1 cellular context compared by ENCODE assay signal in the genomic region with DNA sequence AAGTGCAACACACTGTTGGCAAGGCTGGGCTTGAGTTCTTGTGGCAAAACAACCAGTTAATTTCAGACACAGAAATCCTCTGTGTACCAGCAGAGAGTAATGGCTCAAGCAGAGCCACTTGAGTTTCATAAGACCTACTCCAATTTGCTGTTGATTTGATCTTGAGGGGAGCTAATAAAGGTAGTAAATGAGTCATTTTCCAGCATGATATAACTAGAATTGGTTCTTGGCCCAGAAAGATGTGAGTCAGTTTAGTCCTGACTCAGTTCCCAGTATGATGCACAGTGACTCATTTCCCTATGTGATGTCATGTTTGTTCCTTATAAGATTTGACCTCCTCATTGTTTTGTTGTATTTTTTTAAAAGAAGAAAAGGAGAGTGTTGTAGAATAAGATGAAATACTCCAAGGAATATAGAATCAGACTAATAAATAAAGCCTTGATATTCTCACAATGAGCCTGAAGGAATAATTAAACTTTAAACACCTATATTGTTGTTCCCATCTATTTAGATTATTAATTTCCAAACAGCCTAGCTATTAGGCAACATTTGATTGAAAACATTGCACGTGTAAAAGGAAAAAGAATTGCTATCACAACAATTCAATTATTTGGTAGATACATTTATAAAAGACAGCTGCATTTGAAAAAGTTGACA.
TF ChIP-seq lines count a peak whose summit lies in the region.

No MANE protein-coding gene starts in this region.

TF ChIP-seq in HEK293, 187 proteins besides CTCF, POLR2A, EP300 and RAD21 (continued from another document and continues in another):
- TF ChIP-seq ZFP41 (tag by site-specific recombination; IDR thresholded peaks at IDR 0.05; ENCODE audit: borderline replicate concordance) (no peak), GFI1B (tag by site-specific recombination; IDR thresholded peaks at IDR 0.05) (peak; percentile 87), EGR2 (tag by site-specific recombination; IDR thresholded peaks at IDR 0.05; ENCODE audit: low read depth) (no peak), ZNF391 (tag by site-specific recombination; IDR thresholded peaks at IDR 0.05; ENCODE audit: borderline replicate concordance, low read depth) (peak; percentile 98), TCF7L2 (IDR thresholded peaks at IDR 0.05; ENCODE audit: borderline replicate concordance, low read depth, low read length) (no peak), ZNF639 (tag by site-specific recombination; IDR thresholded peaks at IDR 0.05) (peak; percentile 99), ZNF10 (tag by site-specific recombination; IDR thresholded peaks at IDR 0.05) (peak; percentile 46; the same call in 1 of the 2 replicates), GLI2 (tag by site-specific recombination; IDR thresholded peaks at IDR 0.05; ENCODE audit: borderline replicate concordance, low read depth) (peak; percentile 97), YY1 (tag by site-specific recombination; IDR thresholded peaks at IDR 0.05) (no peak), ZFP37 (tag by site-specific recombination; IDR thresholded peaks at IDR 0.05) (peak; percentile 85; the same call in 1 of the 2 replicates), ZNF843 (tag by site-specific recombination; IDR thresholded peaks at IDR 0.05) (peak; percentile 97), SCRT1 (tag by site-specific recombination; IDR thresholded peaks at IDR 0.05; ENCODE audit: borderline replicate concordance) (peak; percentile 74), GLIS1 (tag by site-specific recombination; IDR thresholded peaks at IDR 0.05) (peak; percentile 95), KLF10 (tag by site-specific recombination; IDR thresholded peaks at IDR 0.05) (peak; percentile 89), ZSCAN18 (tag by site-specific recombination; IDR thresholded peaks at IDR 0.05) (no peak), ZNF37A (tag by site-specific recombination; IDR thresholded peaks at IDR 0.05) (no peak), GLI4 (tag by site-specific recombination; IDR thresholded peaks at IDR 0.05) (no peak), ZNF23 (tag by site-specific recombination; IDR thresholded peaks at IDR 0.05; ENCODE audit: borderline replicate concordance) (no peak), ZBTB21 (tag by site-specific recombination; IDR thresholded peaks at IDR 0.05) (peak; percentile 97), SALL2 (tag by site-specific recombination; IDR thresholded peaks at IDR 0.05; ENCODE audit: borderline replicate concordance) (no peak), ZNF529 (tag by site-specific recombination; IDR thresholded peaks at IDR 0.05; ENCODE audit: insufficient replicate concordance) (no peak), MZF1 (tag by site-specific recombination; IDR thresholded peaks at IDR 0.05; ENCODE audit: borderline replicate concordance) (peak; percentile 91), ZNF660 (tag by site-specific recombination; IDR thresholded peaks at IDR 0.05) (peak; percentile 98), HOXA7 (CRISPR knock-in tag; IDR thresholded peaks at IDR 0.05; ENCODE audit: borderline replicate concordance) (no peak), ZNF239 (tag by site-specific recombination; IDR thresholded peaks at IDR 0.05) (peak; percentile 66; the same call in 1 of the 2 replicates), ZNF274 (IDR thresholded peaks at IDR 0.05; ENCODE audit: low read length) (no peak), ZNF274 (tag by site-specific recombination; IDR thresholded peaks at IDR 0.05; ENCODE audit: borderline replicate concordance) (no peak), PRDM6 (tag by site-specific recombination; IDR thresholded peaks at IDR 0.05) (peak; percentile 96), ZBTB17 (tag by site-specific recombination; IDR thresholded peaks at IDR 0.05) (peak; percentile 78), OVOL3 (tag by site-specific recombination; IDR thresholded peaks at IDR 0.05) (peak; percentile 66; the same call in 1 of the 2 replicates), ZFP3 (tag by site-specific recombination; IDR thresholded peaks at IDR 0.05; ENCODE audit: low read depth) (no peak), ZNF335 (tag by site-specific recombination; conservative IDR thresholded peaks at IDR 0.05) (peak; percentile 42; the same call in 1 of the 2 replicates), ZXDB (tag by site-specific recombination; IDR thresholded peaks at IDR 0.05) (peak; percentile 95), ZNF560 (tag by site-specific recombination; IDR thresholded peaks at IDR 0.05; ENCODE audit: borderline replicate concordance) (no peak), ZNF701 (tag by site-specific recombination; IDR thresholded peaks at IDR 0.05) (no peak), ZIC2 (tag by site-specific recombination; IDR thresholded peaks at IDR 0.05) (peak; percentile 73), ZNF837 (tag by site-specific recombination; IDR thresholded peaks at IDR 0.05) (no peak), ZNF596 (tag by site-specific recombination; IDR thresholded peaks at IDR 0.05) (no peak), FEZF1 (tag by site-specific recombination; IDR thresholded peaks at IDR 0.05) (peak; percentile 79), ZNF366 (tag by site-specific recombination; conservative IDR thresholded peaks at IDR 0.05) (peak; percentile 97), SP2 (tag by site-specific recombination; IDR thresholded peaks at IDR 0.05) (no peak; the same call in 1 of the 2 replicates), ZNF18 (tag by site-specific recombination; IDR thresholded peaks at IDR 0.05) (peak; percentile 34; the same call in 1 of the 2 replicates), ZNF354C (tag by site-specific recombination; IDR thresholded peaks at IDR 0.05; ENCODE audit: borderline replicate concordance, low read depth) (no peak), IKZF3 (tag by site-specific recombination; IDR thresholded peaks at IDR 0.05) (peak; percentile 87), ZNF785 (tag by site-specific recombination; IDR thresholded peaks at IDR 0.05) (no peak), ZNF114 (tag by site-specific recombination; IDR thresholded peaks at IDR 0.05) (no peak), ZBTB1 (tag by site-specific recombination; IDR thresholded peaks at IDR 0.05) (peak; percentile 18; the same call in 1 of the 2 replicates), GLIS2 (tag by site-specific recombination; IDR thresholded peaks at IDR 0.05) (peak; percentile 63)
- TF ChIP-seq, protein P1, sequence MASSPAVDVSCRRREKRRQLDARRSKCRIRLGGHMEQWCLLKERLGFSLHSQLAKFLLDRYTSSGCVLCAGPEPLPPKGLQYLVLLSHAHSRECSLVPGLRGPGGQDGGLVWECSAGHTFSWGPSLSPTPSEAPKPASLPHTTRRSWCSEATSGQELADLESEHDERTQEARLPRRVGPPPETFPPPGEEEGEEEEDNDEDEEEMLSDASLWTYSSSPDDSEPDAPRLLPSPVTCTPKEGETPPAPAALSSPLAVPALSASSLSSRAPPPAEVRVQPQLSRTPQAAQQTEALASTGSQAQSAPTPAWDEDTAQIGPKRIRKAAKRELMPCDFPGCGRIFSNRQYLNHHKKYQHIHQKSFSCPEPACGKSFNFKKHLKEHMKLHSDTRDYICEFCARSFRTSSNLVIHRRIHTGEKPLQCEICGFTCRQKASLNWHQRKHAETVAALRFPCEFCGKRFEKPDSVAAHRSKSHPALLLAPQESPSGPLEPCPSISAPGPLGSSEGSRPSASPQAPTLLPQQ (tag by site-specific recombination; IDR thresholded peaks at IDR 0.05), result peak; percentile 94
- TF ChIP-seq, protein P2, sequence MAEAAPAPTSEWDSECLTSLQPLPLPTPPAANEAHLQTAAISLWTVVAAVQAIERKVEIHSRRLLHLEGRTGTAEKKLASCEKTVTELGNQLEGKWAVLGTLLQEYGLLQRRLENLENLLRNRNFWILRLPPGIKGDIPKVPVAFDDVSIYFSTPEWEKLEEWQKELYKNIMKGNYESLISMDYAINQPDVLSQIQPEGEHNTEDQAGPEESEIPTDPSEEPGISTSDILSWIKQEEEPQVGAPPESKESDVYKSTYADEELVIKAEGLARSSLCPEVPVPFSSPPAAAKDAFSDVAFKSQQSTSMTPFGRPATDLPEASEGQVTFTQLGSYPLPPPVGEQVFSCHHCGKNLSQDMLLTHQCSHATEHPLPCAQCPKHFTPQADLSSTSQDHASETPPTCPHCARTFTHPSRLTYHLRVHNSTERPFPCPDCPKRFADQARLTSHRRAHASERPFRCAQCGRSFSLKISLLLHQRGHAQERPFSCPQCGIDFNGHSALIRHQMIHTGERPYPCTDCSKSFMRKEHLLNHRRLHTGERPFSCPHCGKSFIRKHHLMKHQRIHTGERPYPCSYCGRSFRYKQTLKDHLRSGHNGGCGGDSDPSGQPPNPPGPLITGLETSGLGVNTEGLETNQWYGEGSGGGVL (tag by site-specific recombination; IDR thresholded peaks at IDR 0.05), result peak; percentile 83
- TF ChIP-seq, protein P3, sequence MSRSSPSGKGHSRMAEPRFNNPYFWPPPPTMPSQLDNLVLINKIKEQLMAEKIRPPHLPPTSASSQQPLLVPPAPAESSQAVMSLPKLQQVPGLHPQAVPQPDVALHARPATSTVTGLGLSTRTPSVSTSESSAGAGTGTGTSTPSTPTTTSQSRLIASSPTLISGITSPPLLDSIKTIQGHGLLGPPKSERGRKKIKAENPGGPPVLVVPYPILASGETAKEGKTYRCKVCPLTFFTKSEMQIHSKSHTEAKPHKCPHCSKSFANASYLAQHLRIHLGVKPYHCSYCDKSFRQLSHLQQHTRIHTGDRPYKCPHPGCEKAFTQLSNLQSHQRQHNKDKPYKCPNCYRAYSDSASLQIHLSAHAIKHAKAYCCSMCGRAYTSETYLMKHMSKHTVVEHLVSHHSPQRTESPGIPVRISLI (tag by site-specific recombination; IDR thresholded peaks at IDR 0.05), result peak; percentile 95
- TF ChIP-seq, protein P4, sequence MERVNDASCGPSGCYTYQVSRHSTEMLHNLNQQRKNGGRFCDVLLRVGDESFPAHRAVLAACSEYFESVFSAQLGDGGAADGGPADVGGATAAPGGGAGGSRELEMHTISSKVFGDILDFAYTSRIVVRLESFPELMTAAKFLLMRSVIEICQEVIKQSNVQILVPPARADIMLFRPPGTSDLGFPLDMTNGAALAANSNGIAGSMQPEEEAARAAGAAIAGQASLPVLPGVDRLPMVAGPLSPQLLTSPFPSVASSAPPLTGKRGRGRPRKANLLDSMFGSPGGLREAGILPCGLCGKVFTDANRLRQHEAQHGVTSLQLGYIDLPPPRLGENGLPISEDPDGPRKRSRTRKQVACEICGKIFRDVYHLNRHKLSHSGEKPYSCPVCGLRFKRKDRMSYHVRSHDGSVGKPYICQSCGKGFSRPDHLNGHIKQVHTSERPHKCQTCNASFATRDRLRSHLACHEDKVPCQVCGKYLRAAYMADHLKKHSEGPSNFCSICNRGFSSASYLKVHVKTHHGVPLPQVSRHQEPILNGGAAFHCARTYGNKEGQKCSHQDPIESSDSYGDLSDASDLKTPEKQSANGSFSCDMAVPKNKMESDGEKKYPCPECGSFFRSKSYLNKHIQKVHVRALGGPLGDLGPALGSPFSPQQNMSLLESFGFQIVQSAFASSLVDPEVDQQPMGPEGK (tag by site-specific recombination; IDR thresholded peaks at IDR 0.05), result peak; percentile 86
- TF ChIP-seq, protein P5, sequence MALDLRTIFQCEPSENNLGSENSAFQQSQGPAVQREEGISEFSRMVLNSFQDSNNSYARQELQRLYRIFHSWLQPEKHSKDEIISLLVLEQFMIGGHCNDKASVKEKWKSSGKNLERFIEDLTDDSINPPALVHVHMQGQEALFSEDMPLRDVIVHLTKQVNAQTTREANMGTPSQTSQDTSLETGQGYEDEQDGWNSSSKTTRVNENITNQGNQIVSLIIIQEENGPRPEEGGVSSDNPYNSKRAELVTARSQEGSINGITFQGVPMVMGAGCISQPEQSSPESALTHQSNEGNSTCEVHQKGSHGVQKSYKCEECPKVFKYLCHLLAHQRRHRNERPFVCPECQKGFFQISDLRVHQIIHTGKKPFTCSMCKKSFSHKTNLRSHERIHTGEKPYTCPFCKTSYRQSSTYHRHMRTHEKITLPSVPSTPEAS (tag by site-specific recombination; IDR thresholded peaks at IDR 0.05), result peak; percentile 49; the same call in 1 of the 2 replicates
